Comparison of ENCODE assay signal across 2 cellular contexts in genomic region chr9:34716711-34717110, GRCh38.
TF ChIP-seq lines count a peak whose summit lies in the region.

No MANE protein-coding gene starts in this region.

TF ChIP-seq in HEK293, 187 proteins besides CTCF, POLR2A, EP300 and RAD21:
- TF ChIP-seq ZIC2 (tag by site-specific recombination; IDR thresholded peaks at IDR 0.05), result 0 out of 2 replicates have a peak, but pooled peaks have one; percentile 9
- TF ChIP-seq SCRT2 (tag by site-specific recombination; IDR thresholded peaks at IDR 0.05), result no peak

TF ChIP-seq in GM12878, 131 proteins besides CTCF, POLR2A, EP300 and RAD21:
- TF ChIP-seq ZNF687 (IDR thresholded peaks at IDR 0.05) (no peak), E2F4 (IDR thresholded peaks at IDR 0.05; ENCODE audit: low read depth, low read length) (no peak), SMAD5 (IDR thresholded peaks at IDR 0.05; ENCODE audit: low read depth) (no peak), IKZF1 (conservative IDR thresholded peaks at IDR 0.05) (no peak), KAT2A (conservative IDR thresholded peaks at IDR 0.05; ENCODE audit: control insufficient read depth, low read depth, low read length) (no peak), SIN3A (IDR thresholded peaks at IDR 0.05; ENCODE audit: low read depth, low read length) (no peak), USF2 (IDR thresholded peaks at IDR 0.05; ENCODE audit: borderline replicate concordance, low read depth, low read length) (no peak), KLF5 (IDR thresholded peaks at IDR 0.05; ENCODE audit: partially characterized antibody) (no peak), TARDBP (IDR thresholded peaks at IDR 0.05; ENCODE audit: borderline replicate concordance) (no peak), ZNF384 (IDR thresholded peaks at IDR 0.05; ENCODE audit: borderline replicate concordance, low read depth, low read length) (no peak), ETV6 (conservative IDR thresholded peaks at IDR 0.05 in 1 of 2, IDR thresholded peaks at IDR 0.05 in 1 of 2; ENCODE audit: borderline replicate concordance in 1 of 2, low read depth in 1 of 2) (no peak)
